26 cellular contexts compared by ENCODE assay signal in genomic region chr15:100393008-100393407, GRCh38. TPM values are rescaled to one million over a fixed set of nuclear protein-coding genes. Genes with fewer than 3 reads are reported as not detected.
DNase-seq lines count a peak whose midpoint lies in the region; ATAC-seq, FAIRE-seq and TF ChIP-seq lines count a peak whose summit lies in the region.
"Had no signal": no experiment of that assay in that cellular context is flagged by ENCODE, and none has a peak within 500 bp of the region (broad histone marks: within the 10 kb centered on the region; RNA-seq: fewer than 3 reads in every experiment).

No MANE protein-coding gene starts in this region.

- H3K27ac ChIP-seq in liver (ENCODE audit: low read depth in 1 of 2, low read length in 2 of 2) (no peak overlapping the region), HepG2 (ENCODE audit: extremely low read length, insufficient read depth, low read length) (no peak overlapping the region), HCT116 (ENCODE audit: low read depth, low read length) (no peak overlapping the region), GM12878 (ENCODE audit: control insufficient read depth, insufficient read depth) (no peak overlapping the region)
- H3K27ac ChIP-seq: 22Rv1, BLaER1 had no signal

- no peaks in the 10 kb centered on the region for H3K9me2 ChIP-seq in HCT116 (ENCODE audit: insufficient read depth)

- H3K4me2 ChIP-seq in HepG2 (ENCODE audit: low read depth, low read length) (no peak overlapping the region), HCT116 (ENCODE audit: low read length) (no peak overlapping the region), GM12878 (ENCODE audit: control insufficient read depth, insufficient read depth) (no peak overlapping the region)
- H3K4me2 ChIP-seq: BLaER1 had no signal

- WGBS in liver: 53% methylated on average over 2 of the region's 2 CpGs
- 0% methylated on average over 2 of the region's 2 CpGs for WGBS in HepG2 (ENCODE audit: low lambda C conversion rate)
- 0% methylated on average over 2 of the region's 2 CpGs for WGBS in GM12878 (ENCODE audit: insufficient coverage, insufficient replicate concordance, low lambda C conversion rate, missing lambda C conversion rate)

- in situ Hi-C loops in HepG2 (cut with HindIII; ENCODE audit: extremely low pct_ligation_motif_present, low pct_unique_long_range_greater_than_20kb) (no loop called here), GM12878 (cut with MboI) (no loop called here)

- intact Hi-C loops in HepG2 (cut with micrococcal nuclease; ENCODE audit: unreplicated experiment): no loop called here
- intact Hi-C loops in HCT116 (cut with micrococcal nuclease): no loop called here
- intact Hi-C loops in GM12878 (cut with micrococcal nuclease; ENCODE audit: unreplicated experiment): no loop called here

- H3K9me3 ChIP-seq in liver (ENCODE audit: control insufficient read depth in 4 of 4, low read length in 3 of 4): no peaks in the 10 kb centered on the region
- no peaks in the 10 kb centered on the region for H3K9me3 ChIP-seq in HepG2 (ENCODE audit: low read length)
- no peaks in the 10 kb centered on the region for H3K9me3 ChIP-seq in HCT116 (ENCODE audit: control insufficient read depth in 1 of 2, insufficient read depth in 1 of 2, low read depth in 1 of 2, low read length in 2 of 2)
- H3K9me3 ChIP-seq in GM12878 (replicated peaks; ENCODE audit: control insufficient read depth, insufficient read depth, low read length): no peaks in the 10 kb centered on the region
- H3K9me3 ChIP-seq: BE2C had no signal

- BruUV-seq in HepG2 (replicated peaks; lab: Mats Ljungman, UMichigan) (no TSS peak), HCT116 (replicated peaks; lab: Mats Ljungman, UMichigan) (no TSS peak), GM12878 (replicated peaks; lab: Mats Ljungman, UMichigan) (no TSS peak)

- H3K27me3 ChIP-seq in liver (ENCODE audit: control insufficient read depth in 4 of 4, insufficient read depth in 4 of 4, low read length in 3 of 4) (no peaks in the 10 kb centered on the region), HepG2 (ENCODE audit: control insufficient read depth in 1 of 2, insufficient read depth in 2 of 2, low read length in 2 of 2) (peaks cover 0 to 3% of the 10 kb centered on the region in 2 experiments; a peak in 1 of 5 replicates), HCT116 (ENCODE audit: insufficient read depth, low read length) (no peaks in the 10 kb centered on the region), GM12878 (replicated peaks in 1 of 2; ENCODE audit: control insufficient read depth in 2 of 2, insufficient read depth in 2 of 2, low read length in 1 of 2) (no peaks in the 10 kb centered on the region)
- H3K27me3 ChIP-seq: BE2C, BLaER1 had no signal

- POLR2A ChIA-PET in HepG2 (lab: Yijun Ruan, JAX): no interaction called here
- POLR2A ChIA-PET in HCT116 (lab: Charles Lee): no interaction called here
- POLR2A ChIA-PET in GM12878 (lab: Charles Lee): no interaction called here

- no peak for DNase-seq in HepG2 (ENCODE audit: low spot score)
- DNase-seq in HCT116 (ENCODE audit: low read depth, low spot score): no peak
- no peak for DNase-seq in GM12878 (ENCODE audit: low read depth, low spot score)
- no peak for DNase-seq in NCI-H69 (lab: John Stamatoyannopoulos, UW)
- DNase-seq in NCI-H1694 (lab: John Stamatoyannopoulos, UW): no peak
- DNase-seq: ACHN; BE2C; C1 segment of cervical spinal cord; CD4-positive, alpha-beta memory T cell; CD4-positive, CD25-positive, alpha-beta regulatory T cell; CD8-positive, alpha-beta memory T cell; COR-L47; DMS 273 treated with DMSO at 0.1 percent for 48 hours; DMS153; DMS53; DMS79; DND-41; EL; GDM1 had no signal

- H3K9ac ChIP-seq in liver (ENCODE audit: low read depth in 1 of 2, low read length in 2 of 2) (no peak overlapping the region), HepG2 (ENCODE audit: insufficient read depth, low read depth, low read length) (no peak overlapping the region), HCT116 (ENCODE audit: low read length) (no peak overlapping the region), GM12878 (ENCODE audit: control insufficient read depth, insufficient read depth, low read length) (no peak overlapping the region)
- H3K9ac ChIP-seq: BLaER1 had no signal

- FAIRE-seq in HepG2 (lab: Jason Lieb, UNC) (no peak), GM12878 (lab: Jason Lieb, UNC) (no peak)
- FAIRE-seq: GM12891, GM19239 had no signal

- TF ChIP-seq RAD21 in liver (IDR thresholded peaks at IDR 0.05) (no peak), HepG2 (CRISPR knock-in tag; IDR thresholded peaks at IDR 0.05) (no peak), HCT116 (IDR thresholded peaks at IDR 0.05; ENCODE audit: low read depth) (no peak), Ishikawa (IDR thresholded peaks at IDR 0.05; ENCODE audit: low read depth) (no peak), GM12878 (IDR thresholded peaks at IDR 0.05; ENCODE audit: insufficient read depth, low read depth, low read length) (no peak)

- ATAC-seq in HepG2 (no peak), HCT116 (no peak), GM12878 (no peak), SK-N-SH treated with all-trans-retinoic acid at 6 μM for 48 hours (no peak)

- TF ChIP-seq EP300 in HepG2 (IDR thresholded peaks at IDR 0.05; ENCODE audit: low read depth in 2 of 2, low read length in 2 of 2) (no peak), HepG2 (CRISPR knock-in tag; IDR thresholded peaks at IDR 0.05; ENCODE audit: borderline replicate concordance) (no peak), Ishikawa (IDR thresholded peaks at IDR 0.05; ENCODE audit: borderline replicate concordance) (no peak), GM12878 (IDR thresholded peaks at IDR 0.05; ENCODE audit: borderline replicate concordance in 1 of 2, control insufficient read depth in 1 of 2, low read depth in 2 of 2, low read length in 2 of 2) (no peak)

- H3K79me2 ChIP-seq in HepG2 (ENCODE audit: insufficient read depth, low read length) (no peaks in the 10 kb centered on the region), HCT116 (ENCODE audit: insufficient read depth, low read length) (no peaks in the 10 kb centered on the region), GM12878 (ENCODE audit: control insufficient read depth, insufficient read depth, low read length) (no peaks in the 10 kb centered on the region)

- no peak for TF ChIP-seq CTCF in liver (IDR thresholded peaks at IDR 0.05; ENCODE audit: low read depth, low read length, missing input control)
- TF ChIP-seq CTCF in HepG2 (CRISPR knock-in tag; IDR thresholded peaks at IDR 0.05): no peak
- no peak for TF ChIP-seq CTCF in HCT116 (IDR thresholded peaks at IDR 0.05 in 2 of 3, conservative IDR thresholded peaks at IDR 0.05 in 1 of 3; ENCODE audit: borderline replicate concordance in 1 of 3, insufficient read depth in 1 of 3, low read depth in 2 of 3, low read length in 2 of 3)
- no peak for TF ChIP-seq CTCF in GM12878 (IDR thresholded peaks at IDR 0.05 in 2 of 3, conservative IDR thresholded peaks at IDR 0.05 in 1 of 3; ENCODE audit: control insufficient read depth in 2 of 3, extremely low read depth in 1 of 3, insufficient read depth in 1 of 3, low read depth in 3 of 3, low read length in 3 of 3)

- no peak overlapping the region for H2AFZ ChIP-seq in HepG2 (ENCODE audit: low read length)
- H2AFZ ChIP-seq in HCT116 (ENCODE audit: low read depth, low read length, poor library complexity, severe bottlenecking): no peak overlapping the region
- no peak overlapping the region for H2AFZ ChIP-seq in GM12878 (ENCODE audit: control insufficient read depth, low read depth, low read length)

- SMC1A ChIA-PET in GM12878 (lab: Charles Lee; ENCODE audit: uncharacterized antibody, unreplicated experiment): no interaction called here

- TF ChIP-seq POLR2A in HepG2 (IDR thresholded peaks at IDR 0.05; ENCODE audit: insufficient read depth in 1 of 2, low read depth in 2 of 2, low read length in 2 of 2) (no peak), HCT116 (IDR thresholded peaks at IDR 0.05; ENCODE audit: borderline replicate concordance, extremely low read depth, insufficient read depth, insufficient read length) (no peak), GM12878 (IDR thresholded peaks at IDR 0.05; ENCODE audit: low read depth, low read length) (no peak)

- H4K20me1 ChIP-seq in HepG2 (ENCODE audit: insufficient read depth, low read length): no peaks in the 10 kb centered on the region
- no peaks in the 10 kb centered on the region for H4K20me1 ChIP-seq in HCT116 (ENCODE audit: insufficient read depth)
- no peaks in the 10 kb centered on the region for H4K20me1 ChIP-seq in GM12878 (ENCODE audit: control insufficient read depth, insufficient read depth)
- H4K20me1 ChIP-seq: BLaER1 had no signal

- H3K4me3 ChIP-seq in liver (ENCODE audit: low read depth in 1 of 3, low read length in 3 of 3) (no peak overlapping the region), HepG2 (replicated peaks in 1 of 3; ENCODE audit: insufficient read depth in 1 of 3, low read depth in 2 of 3, low read length in 3 of 3) (no peak overlapping the region), HCT116 (replicated peaks in 1 of 2; ENCODE audit: low read depth in 1 of 2, low read length in 2 of 2) (no peak overlapping the region), GM12878 (no peak overlapping the region)
- H3K4me3 ChIP-seq: BLaER1 had no signal

- H3K4me1 ChIP-seq in liver (ENCODE audit: control insufficient read depth in 4 of 4, insufficient read depth in 4 of 4, low read length in 3 of 4) (no peaks in the 10 kb centered on the region), HepG2 (ENCODE audit: insufficient read depth, low read length) (no peaks in the 10 kb centered on the region), HCT116 (ENCODE audit: control insufficient read depth in 1 of 2, insufficient read depth in 2 of 2, low read length in 2 of 2) (no peaks in the 10 kb centered on the region), GM12878 (ENCODE audit: control insufficient read depth, insufficient read depth, low read length) (no peaks in the 10 kb centered on the region)
- H3K4me1 ChIP-seq: BE2C, BLaER1 had no signal

- H3K36me3 ChIP-seq in liver (ENCODE audit: control insufficient read depth in 4 of 4, insufficient read depth in 3 of 4, low read depth in 1 of 4, low read length in 3 of 4) (no peaks in the 10 kb centered on the region), HepG2 (replicated peaks in 1 of 2; ENCODE audit: control insufficient read depth in 1 of 2, insufficient read depth in 2 of 2, low read length in 2 of 2) (no peaks in the 10 kb centered on the region), HCT116 (ENCODE audit: control insufficient read depth in 1 of 2, insufficient read depth in 2 of 2, low read length in 2 of 2) (no peaks in the 10 kb centered on the region), GM12878 (ENCODE audit: control insufficient read depth in 2 of 2, insufficient read depth in 2 of 2, low read length in 1 of 2) (no peaks in the 10 kb centered on the region)
- H3K36me3 ChIP-seq: BE2C, BLaER1 had no signal

- CTCF ChIA-PET in HepG2 (lab: Yijun Ruan, JAX; ENCODE audit: low intra/inter-chr PET ratio, low total read pairs): no interaction called here
- CTCF ChIA-PET in HCT116 (lab: Charles Lee): interaction anchor here (1.4 kb wide), 1 partner anchor 43 kb away, joined by 3 read pairs; no protein-coding TSS in a partner anchor
- CTCF ChIA-PET in GM12878 (lab: Yijun Ruan, JAX): no interaction called here

- RAD21 ChIA-PET in HCT116 (lab: Charles Lee; ENCODE audit: low non-redundant PET in 1 of 2, low total read pairs in 2 of 2, uncharacterized antibody in 2 of 2, unreplicated experiment in 2 of 2): no interaction called here
- RAD21 ChIA-PET in GM12878 (lab: Charles Lee; ENCODE audit: unreplicated experiment): no interaction called here

RNA-seq across cellular contexts. Expression of gene ADAMTS17, which starts 51.2 kb away (rescaled TPM):
- total RNA-seq in liver (10 to 100 TPM in 1 of 2 donors, under 1 TPM in 1; 0.28 to 46.9 TPM), HepG2 (2016; rRNA removed; fragmentation: Illumina TruSeq; extraction: Trizol) (0.02 and 0.36 TPM in 2 replicates), HCT116 (2021; ENCODE audit: unreplicated experiment) (4.2 TPM), GM12878 (2014; rRNA removed) (under 0.01 and 0.06 TPM in 2 replicates), GM12878 (2014; rRNA removed; fragmentation: Illumina TruSeq; extraction: Trizol) (0.09 TPM in 1 of 2 replicates, not detected in the other), GM12878 (2021) (0.15 TPM in 1 of 2 replicates, not detected in the other)
- polyA plus RNA-seq in liver (10 to 100 TPM in 1 of 2 donors, 1 to 10 TPM in 1; 6.5 to 11.6 TPM), HepG2 (2011; rRNA removed) (0.04 and 0.09 TPM in 2 replicates), GM12878 (2011; rRNA removed) (0.22 and 0.50 TPM in 2 replicates), GM12878 (2014; fragmentation: Illumina TruSeq; extraction: Trizol) (0.06 and 0.10 TPM in 2 replicates), GM12878 (2014; fragmentation: Nextera tagmentation; extraction: Ambion mirVana) (not detected), GM12878 (2014; rRNA removed) (0.04 and 0.08 TPM in 2 replicates), GM12878 (2016; fragmentation: Nextera tagmentation; extraction: Ambion mirVana) (not detected)
- not detected in 2 replicates for total RNA-seq in HepG2 (2016; cell fraction: cytosol; rRNA removed; fragmentation: Illumina TruSeq; extraction: Trizol; ENCODE audit: low read depth)
- total RNA-seq in HepG2 (2016; cell fraction: insoluble cytoplasmic fraction; rRNA removed; fragmentation: Illumina TruSeq; extraction: Trizol): 0.12 TPM in 1 of 2 replicates, not detected in the other
- total RNA-seq in HepG2 (2016; cell fraction: membrane; rRNA removed; fragmentation: Illumina TruSeq; extraction: Trizol): 0.10 and 0.37 TPM in 2 replicates
- total RNA-seq in HepG2 (2016; cell fraction: nucleus; rRNA removed; fragmentation: Illumina TruSeq; extraction: Trizol): not detected in 2 replicates
- 0.03 and 0.04 TPM in 2 replicates for polyA plus RNA-seq in HepG2 (2011; cell fraction: cytosol; rRNA removed)
- polyA plus RNA-seq in HepG2 (2011; cell fraction: nucleus; rRNA removed): 0.07 and 0.10 TPM in 2 replicates
- 0.05 and 0.13 TPM in 2 replicates for polyA plus RNA-seq in HepG2 (2012)
- polyA plus RNA-seq in HepG2 (2016; cell fraction: cytosol; fragmentation: Illumina TruSeq; extraction: Trizol; ENCODE audit: low read depth): not detected in 2 replicates
- polyA plus RNA-seq in HepG2 (2016; cell fraction: insoluble cytoplasmic fraction; fragmentation: Illumina TruSeq; extraction: Trizol; ENCODE audit: low read depth): 0.04 and 0.19 TPM in 2 replicates
- 0.02 TPM in 1 of 2 replicates, not detected in the other for polyA plus RNA-seq in HepG2 (2016; cell fraction: membrane; fragmentation: Illumina TruSeq; extraction: Trizol; ENCODE audit: low read depth)
- polyA plus RNA-seq in HepG2 (2016; cell fraction: nucleus; fragmentation: Illumina TruSeq; extraction: Trizol; ENCODE audit: insufficient read depth, low read depth): not detected in 2 replicates
- polyA minus RNA-seq in HepG2 (2011; rRNA and poly(A)+ RNA removed; ENCODE audit: low replicate concordance): 0.34 TPM in 1 of 2 replicates, not detected in the other
- not detected in 2 replicates for polyA minus RNA-seq in HepG2 (2011; cell fraction: cytosol; rRNA and poly(A)+ RNA removed)
- polyA minus RNA-seq in HepG2 (2011; cell fraction: nucleus; rRNA and poly(A)+ RNA removed): not detected in 2 replicates
- 1.6 and 1.7 TPM in 2 replicates for polyA plus RNA-seq in HCT116 (2012)
- not detected in 2 replicates for total RNA-seq in GM12878 (2013; cell fraction: nucleolus; rRNA removed)
- 0.10 TPM for polyA plus RNA-seq in GM12878 (2011; ENCODE audit: low read depth)
- polyA plus RNA-seq in GM12878 (2011; cell fraction: cytosol; rRNA removed): 0.28 TPM in 2 replicates
- polyA plus RNA-seq in GM12878 (2011; cell fraction: nucleus; rRNA removed): 1.3 and 1.4 TPM in 2 replicates
- 0.18 and 0.22 TPM in 2 replicates for polyA plus RNA-seq in GM12878 (2012)
- 1.7 and 2.2 TPM in 2 replicates for polyA minus RNA-seq in GM12878 (2011; rRNA and poly(A)+ RNA removed)
- polyA minus RNA-seq in GM12878 (2011; cell fraction: cytosol; rRNA and poly(A)+ RNA removed): not detected in 2 replicates
- 2.5 and 3.2 TPM in 2 replicates for polyA minus RNA-seq in GM12878 (2011; cell fraction: nucleus; rRNA and poly(A)+ RNA removed)
